Comparison of ENCODE assay signal across 13 cellular contexts in genomic region chr17:17363638-17364337, GRCh38.
DNase-seq lines count a peak whose midpoint lies in the region; ATAC-seq, FAIRE-seq and TF ChIP-seq lines count a peak whose summit lies in the region.
"Had no signal": no experiment of that assay in that cellular context is flagged by ENCODE, and none has a peak within 500 bp of the region (broad histone marks: within the 10 kb centered on the region; RNA-seq: fewer than 3 reads in every experiment).

No MANE protein-coding gene starts in this region.

- no peaks in the 10 kb centered on the region for H3K9me2 ChIP-seq in GM23338 (ENCODE audit: insufficient read depth)

- ATAC-seq in GM23338 = peak; percentile 69
- peak; percentile 28 to 73 (median 42) for ATAC-seq in pancreas
- no peak for ATAC-seq in left lobe of liver
- no peak for ATAC-seq in HG03025 (IDR thresholded peaks at IDR 0.05; ENCODE audit: low FRiP score, unreplicated experiment)
- ATAC-seq: foreskin keratinocyte had no signal

- H2AFZ ChIP-seq in GM23338 (peak overlapping the region; percentile 90), fibroblast of lung (ENCODE audit: low read length) (peak overlapping the region; percentile 48)

- H3K27me3 ChIP-seq in GM23338 (ENCODE audit: insufficient read depth) = no peaks in the 10 kb centered on the region
- H3K27me3 ChIP-seq in fibroblast of lung (ENCODE audit: control insufficient read depth, insufficient read depth, low read length) = no peaks in the 10 kb centered on the region
- H3K27me3 ChIP-seq in pancreas = peaks cover 0 to 3% (median 0%) of the 10 kb centered on the region in 4 donors
- H3K27me3 ChIP-seq: vagina had no signal

- TF ChIP-seq CTCF in GM23338 (conservative IDR thresholded peaks at IDR 0.05; ENCODE audit: low read depth in 2 of 2) (no peak), fibroblast of lung (conservative IDR thresholded peaks at IDR 0.05 in 1 of 2, IDR thresholded peaks at IDR 0.05 in 1 of 2; ENCODE audit: low read depth in 1 of 2, low read length in 2 of 2) (no peak), pancreas (IDR thresholded peaks at IDR 0.05) (no peak)

- H4K20me1 ChIP-seq in GM23338 (replicated peaks; ENCODE audit: insufficient read depth) (no peaks in the 10 kb centered on the region), fibroblast of lung (ENCODE audit: control insufficient read depth, extremely low read depth, insufficient read depth, low read length) (no peaks in the 10 kb centered on the region)

- peaks cover 2% of the 10 kb centered on the region for H3K27me3 Mint-ChIP-seq in GM23338 (ENCODE audit: insufficient read depth, low read depth, poor library complexity)
- H3K27me3 Mint-ChIP-seq in activated T-helper 2 cell treated with anti-CD3 and anti-CD28 coated beads, Interferon-gamma antibody, Interleukin-2, Interleukin-4, amounts not matched to agents 10 μg/mL and 5 μg/mL and 100 μg/mL, durations not matched to agents 14 hours and 24 hours and 36 hours (ENCODE audit: low read depth) = peaks cover 19% of the 10 kb centered on the region

- H3K4me2 ChIP-seq in GM23338 = no peak overlapping the region
- H3K4me2 ChIP-seq in fibroblast of lung (ENCODE audit: extremely low read depth, insufficient read depth, low read length) = peak overlapping the region; percentile 15

- H3K36me3 Mint-ChIP-seq in GM23338 (ENCODE audit: low read depth) = no peaks in the 10 kb centered on the region
- no peaks in the 10 kb centered on the region for H3K36me3 Mint-ChIP-seq in activated T-helper 2 cell treated with anti-CD3 and anti-CD28 coated beads, Interferon-gamma antibody, Interleukin-2, Interleukin-4, amounts not matched to agents 10 μg/mL and 5 μg/mL and 100 μg/mL, durations not matched to agents 14 hours and 24 hours and 36 hours (ENCODE audit: low read depth)

- intact Hi-C loops in pancreas (cut with DNase I) = no loop called here
- intact Hi-C loops in activated T-helper 2 cell treated with anti-CD3 and anti-CD28 coated beads, Interferon-gamma antibody, Interleukin-2, Interleukin-4, amounts not matched to agents 10 μg/mL and 5 μg/mL and 100 μg/mL, durations not matched to agents 14 hours and 24 hours and 36 hours (cut with micrococcal nuclease) = no loop called here

- H3K36me3 ChIP-seq in GM23338 (ENCODE audit: insufficient read depth) (no peaks in the 10 kb centered on the region), fibroblast of lung (ENCODE audit: control insufficient read depth, insufficient read depth, low read length) (no peaks in the 10 kb centered on the region), pancreas (no peaks in the 10 kb centered on the region)
- H3K36me3 ChIP-seq: vagina had no signal

- WGBS in pancreas, 2 donors = 53% methylated on average over 6 to 8 of the region's 8 CpGs

- H3K9me3 ChIP-seq in fibroblast of lung (ENCODE audit: control insufficient read depth, insufficient read depth, low read depth, low read length) = no peaks in the 10 kb centered on the region
- H3K9me3 ChIP-seq in pancreas = no peaks in the 10 kb centered on the region
- H3K9me3 ChIP-seq: vagina had no signal

- H3K9ac ChIP-seq in fibroblast of lung (ENCODE audit: insufficient read depth, low read length) = no peak overlapping the region

- no peaks in the 10 kb centered on the region for H3K79me2 ChIP-seq in GM23338 (replicated peaks; ENCODE audit: insufficient read depth)
- no peaks in the 10 kb centered on the region for H3K79me2 ChIP-seq in fibroblast of lung (ENCODE audit: control insufficient read depth, insufficient read depth, low read length)

- peaks cover 11% of the 10 kb centered on the region for H3K9me3 Mint-ChIP-seq in GM23338
- H3K9me3 Mint-ChIP-seq in activated T-helper 2 cell treated with anti-CD3 and anti-CD28 coated beads, Interferon-gamma antibody, Interleukin-2, Interleukin-4, amounts not matched to agents 10 μg/mL and 5 μg/mL and 100 μg/mL, durations not matched to agents 14 hours and 24 hours and 36 hours = peaks cover 7% of the 10 kb centered on the region

- H3F3A ChIP-seq in GM23338 (replicated peaks; ENCODE audit: low read depth) = no peaks in the 10 kb centered on the region

- no peak overlapping the region for H3K4me3 Mint-ChIP-seq in GM23338
- no peak overlapping the region for H3K4me3 Mint-ChIP-seq in activated T-helper 2 cell treated with anti-CD3 and anti-CD28 coated beads, Interferon-gamma antibody, Interleukin-2, Interleukin-4, amounts not matched to agents 10 μg/mL and 5 μg/mL and 100 μg/mL, durations not matched to agents 14 hours and 24 hours and 36 hours (ENCODE audit: low read depth)

- no peak overlapping the region for H3K27ac ChIP-seq in GM23338 (ENCODE audit: low read depth)
- H3K27ac ChIP-seq in fibroblast of lung (ENCODE audit: insufficient read depth, low read length) = no peak overlapping the region
- no peak overlapping the region for H3K27ac ChIP-seq in pancreas
- H3K27ac ChIP-seq: foreskin keratinocyte, vagina had no signal

- no peak for FAIRE-seq in pancreas (lab: Jason Lieb, UNC)

- no peak overlapping the region for H3K4me3 ChIP-seq in GM23338
- no peak overlapping the region for H3K4me3 ChIP-seq in fibroblast of lung (replicated peaks in 1 of 4; ENCODE audit: control extremely low read depth in 1 of 4, insufficient read depth in 1 of 4, low read depth in 3 of 4, low read length in 4 of 4)
- no peak overlapping the region for H3K4me3 ChIP-seq in pancreas
- H3K4me3 ChIP-seq: vagina had no signal

- peaks cover 12% of the 10 kb centered on the region for H3K4me1 Mint-ChIP-seq in GM23338
- H3K4me1 Mint-ChIP-seq in activated T-helper 2 cell treated with anti-CD3 and anti-CD28 coated beads, Interferon-gamma antibody, Interleukin-2, Interleukin-4, amounts not matched to agents 10 μg/mL and 5 μg/mL and 100 μg/mL, durations not matched to agents 14 hours and 24 hours and 36 hours (ENCODE audit: low read depth) = no peaks in the 10 kb centered on the region

- no peak overlapping the region for H3K27ac Mint-ChIP-seq in GM23338
- no peak overlapping the region for H3K27ac Mint-ChIP-seq in activated T-helper 2 cell treated with anti-CD3 and anti-CD28 coated beads, Interferon-gamma antibody, Interleukin-2, Interleukin-4, amounts not matched to agents 10 μg/mL and 5 μg/mL and 100 μg/mL, durations not matched to agents 14 hours and 24 hours and 36 hours

- H3K4me1 ChIP-seq in GM23338 (ENCODE audit: insufficient read depth) = no peaks in the 10 kb centered on the region
- H3K4me1 ChIP-seq in fibroblast of lung (ENCODE audit: control insufficient read depth, extremely low read depth, insufficient read depth, low read length) = no peaks in the 10 kb centered on the region
- H3K4me1 ChIP-seq in pancreas = peaks cover 0 to 3% (median 0%) of the 10 kb centered on the region in 3 donors
- H3K4me1 ChIP-seq: foreskin keratinocyte, vagina had no signal

- DNase-seq in GM23338 (ENCODE audit: low spot score) (peak; percentile 20), NCI-H774 (lab: John Stamatoyannopoulos, UW) (peak; percentile 51), fibroblast of lung (ENCODE audit: low read depth in 2 of 2) (no peak), pancreas (peak in 2 of 6 donors; percentile 51), left lobe of liver (ENCODE audit: low spot score) (no peak), NOMO-1 treated with dmso at 0.1 percent for 144 hours (lab: John Stamatoyannopoulos, UW; ENCODE audit: unreplicated experiment) (no peak)
- no peak for DNase-seq in activated T-helper 2 cell treated with anti-CD3 and anti-CD28 coated beads, Interferon-gamma antibody, Interleukin-2, Interleukin-4, amounts not matched to agents 10 μg/mL and 5 μg/mL and 100 μg/mL, durations not matched to agents 14 hours and 24 hours and 36 hours (ENCODE audit: low spot score)
- DNase-seq: activated CD4-positive, alpha-beta T cell treated with anti-CD3 and anti-CD28 coated beads for 4 hours; COR-L47; foreskin keratinocyte; NCI-H1694 treated with DMSO at 0.1 percent for 48 hours had no signal

TF ChIP-seq in GM23338, 12 proteins besides CTCF, POLR2A, EP300 and RAD21 (continues in another document):
- TF ChIP-seq EZH2phosphoT487 (IDR thresholded peaks at IDR 0.05; ENCODE audit: unreplicated experiment) (no peak), ETS1 (IDR thresholded peaks at IDR 0.05) (no peak)

Comparison
In these comparisons a context has a peak if more than half of its experiments do, and no peak if none do; other contexts are left out.
1. ATAC-seq: peak in GM23338 (single experiment) and pancreas (4 of 4); none in left lobe of liver (single experiment) and HG03025 (single experiment).
2. DNase-seq: peak in GM23338 (single experiment) and NCI-H774 (single experiment); none in fibroblast of lung (0 of 2), left lobe of liver (single experiment), activated T-helper 2 cell treated with anti-CD3 and anti-CD28 coated beads, Interferon-gamma antibody, Interleukin-2, Interleukin-4, amounts not matched to agents 10 μg/mL and 5 μg/mL and 100 μg/mL, durations not matched to agents 14 hours and 24 hours and 36 hours (single experiment) and NOMO-1 treated with dmso at 0.1 percent for 144 hours (single experiment).